Comparison of ENCODE assay signal across 9 cellular contexts in genomic region chr9:6184749-6185645, GRCh38. TPM values are rescaled to one million over a fixed set of nuclear protein-coding genes. Genes with fewer than 3 reads are reported as not detected.
DNase-seq lines count a peak whose midpoint lies in the region; ATAC-seq and TF ChIP-seq lines count a peak whose summit lies in the region.
"Had no signal": no experiment of that assay in that cellular context is flagged by ENCODE, and none has a peak within 500 bp of the region (broad histone marks: within the 10 kb centered on the region; RNA-seq: fewer than 3 reads in every experiment).

No MANE protein-coding gene starts in this region.

- H3K9ac ChIP-seq in parathyroid adenoma = no peak overlapping the region

- no peak for TF ChIP-seq CTCF in parathyroid adenoma (IDR thresholded peaks at IDR 0.05)

- H3K27ac ChIP-seq in parathyroid adenoma = no peak overlapping the region
- H3K27ac ChIP-seq: transverse colon had no signal

- ATAC-seq in GM18861 (IDR thresholded peaks at IDR 0.05; ENCODE audit: unreplicated experiment) (peak; percentile 90), HG03575 (IDR thresholded peaks at IDR 0.05; ENCODE audit: extremely low read depth, insufficient number of reproducible peaks, low FRiP score, unreplicated experiment) (peak; percentile 56)
- ATAC-seq in activated CD4-positive, CD25-positive, alpha-beta regulatory T cell treated with anti-CD3 and anti-CD28 coated beads, Interleukin-2, amount 50 U/mL, for 24 hours = no peak

- no peaks in the 10 kb centered on the region for H3K4me1 ChIP-seq in parathyroid adenoma

- H3K4me2 ChIP-seq in parathyroid adenoma (ENCODE audit: low read length) = peak overlapping the region; percentile 19

- H3K9me3 ChIP-seq in parathyroid adenoma (ENCODE audit: control insufficient read depth, low read length) = no peaks in the 10 kb centered on the region
- H3K9me3 ChIP-seq: transverse colon had no signal

- no peaks in the 10 kb centered on the region for H3K27me3 ChIP-seq in parathyroid adenoma (ENCODE audit: control insufficient read depth, insufficient read depth, low read length)
- H3K27me3 ChIP-seq: transverse colon had no signal

- no peaks in the 10 kb centered on the region for H3K79me2 ChIP-seq in parathyroid adenoma

- H3K36me3 ChIP-seq in parathyroid adenoma (ENCODE audit: control insufficient read depth, insufficient read depth, low read length) = no peaks in the 10 kb centered on the region
- H3K36me3 ChIP-seq: transverse colon had no signal

- no peak overlapping the region for H2AFZ ChIP-seq in parathyroid adenoma

- no peak overlapping the region for H3K4me3 ChIP-seq in parathyroid adenoma (ENCODE audit: low read depth, low read length)
- H3K4me3 ChIP-seq: transverse colon had no signal

- DNase-seq in HCEC 1CT (peak; percentile 29), HT-29 (ENCODE audit: low spot score) (no peak), NCI-H2107 treated with DMSO at 0.1 percent for 48 hours (lab: John Stamatoyannopoulos, UW; ENCODE audit: unreplicated experiment) (no peak)
- no peak for DNase-seq in activated CD4-positive, CD25-positive, alpha-beta regulatory T cell (lab: John Stamatoyannopoulos, UW)
- DNase-seq: transverse colon had no signal

RNA-seq across cellular contexts. Expression of gene IL33, which starts 30.6 kb away (rescaled TPM):
- total RNA-seq in HT-29 (2014; rRNA removed; shearing (Covaris generic)) = 0.03 and 0.05 TPM in 2 replicates

Comparison
In these comparisons a context has a peak if more than half of its experiments do, and no peak if none do; other contexts are left out.
1. ATAC-seq: peak in GM18861 (single experiment) and HG03575 (single experiment); none in activated CD4-positive, CD25-positive, alpha-beta regulatory T cell treated with anti-CD3 and anti-CD28 coated beads, Interleukin-2, amount 50 U/mL, for 24 hours (0 of 2).